In the genomic region with DNA sequence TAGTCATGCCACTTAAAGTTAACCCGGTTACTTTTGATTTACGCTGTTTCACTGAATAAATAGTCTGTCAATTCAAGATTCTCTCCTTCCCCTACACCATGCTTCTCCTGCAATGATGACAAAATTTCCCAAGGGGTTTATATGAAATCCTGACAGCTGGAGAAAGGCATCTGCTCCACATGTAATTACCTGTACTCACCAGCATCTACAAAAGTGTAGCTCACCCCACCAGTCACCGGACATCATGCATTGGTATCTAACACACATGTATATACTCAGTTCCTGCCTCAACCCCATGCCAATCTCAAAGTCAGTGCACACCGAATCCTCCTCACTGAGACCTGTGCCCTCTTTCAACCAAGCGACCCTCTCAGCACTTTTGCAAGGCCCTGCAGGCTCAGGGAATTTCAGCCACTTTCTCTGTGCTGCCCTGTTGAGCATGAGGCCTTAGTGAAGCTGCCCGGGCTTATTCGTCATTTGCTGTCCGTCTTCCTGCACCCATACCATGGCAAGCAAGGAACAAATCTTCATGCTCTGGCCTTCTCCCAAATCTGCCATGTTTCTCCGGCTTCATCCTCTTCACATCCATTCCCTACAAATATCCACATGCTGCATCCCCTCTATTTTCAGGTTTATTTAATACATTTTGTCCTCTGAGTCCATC, we compare ENCODE assay signal across 19 cellular contexts.
"Had no signal": no experiment of that assay in that cellular context is flagged by ENCODE, and none has a peak within 500 bp of the region (broad histone marks: within the 10 kb centered on the region; RNA-seq: fewer than 3 reads in every experiment).

No MANE protein-coding gene starts in this region.

- DNase-seq: activated gamma-delta T cell treated with Interleukin-2 at 50 U/mL for 16 hours; activated T-cell treated with anti-CD3 and anti-CD28 coated beads, Interleukin-2, amount 50 U/mL, for 1 hour; aorta; erythroblast; foreskin fibroblast; immature natural killer cell; lower lobe of right lung; mesendoderm; naive B cell; ovary; stimulated activated CD4-positive, alpha-beta T cell treated with anti-CD3 and anti-CD28 coated beads, Interleukin-12 subunit alpha, Interleukin-12 subunit beta, amount 100 ng/mL, for 4 hours; stimulated activated CD4-positive, alpha-beta T cell treated with anti-CD3 and anti-CD28 coated beads, Interleukin-4, amount 100 ng/mL, for 4 hours; substantia nigra; T-helper 9 cell; thyroid gland had no signal

- H3K9me3 ChIP-seq: lower lobe of right lung, ovary, prostate gland, right atrium auricular region, thyroid gland had no signal

- H3K36me3 ChIP-seq: lower lobe of right lung, ovary, prostate gland, right atrium auricular region, thyroid gland had no signal

- H3K27me3 ChIP-seq: ovary, right atrium auricular region, thyroid gland had no signal

- H3K4me3 ChIP-seq: lower lobe of right lung, ovary, prostate gland, right atrium auricular region, thyroid gland had no signal

- H3K27ac ChIP-seq: lower lobe of right lung, ovary, prostate gland, right atrium auricular region, thyroid gland had no signal

- H3K4me1 ChIP-seq: lower lobe of right lung, prostate gland, right atrium auricular region, thyroid gland had no signal

- ATAC-seq: activated naive CD4-positive, alpha-beta T cell treated with anti-CD3 and anti-CD28 coated beads, Interleukin-2, amount 50 U/mL, for 72 hours; left lobe of liver; lower lobe of right lung had no signal
